16 cellular contexts compared by ENCODE assay signal in the genomic region with DNA sequence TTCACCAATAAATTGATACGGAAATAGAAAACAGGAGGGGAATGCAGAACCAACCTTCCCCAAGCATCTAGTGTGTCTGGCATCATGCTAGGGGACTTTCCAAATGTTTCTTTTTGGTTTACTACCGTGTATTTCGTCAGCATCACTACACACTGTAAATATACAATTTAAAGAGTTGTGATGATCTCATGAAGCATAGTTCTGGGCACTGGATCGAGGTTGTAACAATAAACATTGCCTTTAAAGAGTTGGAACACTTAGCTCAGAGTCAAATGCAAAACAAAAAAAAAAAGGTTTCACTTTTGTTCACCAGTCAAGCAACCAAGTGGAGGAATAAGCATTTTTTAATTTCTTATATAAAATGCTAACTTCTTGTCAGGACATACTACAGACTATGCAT. TPM values are rescaled to one million over a fixed set of nuclear protein-coding genes. Genes with fewer than 3 reads are reported as not detected.
DNase-seq lines count a peak whose midpoint lies in the region; ATAC-seq and TF ChIP-seq lines count a peak whose summit lies in the region.
"Had no signal": no experiment of that assay in that cellular context is flagged by ENCODE, and none has a peak within 500 bp of the region (broad histone marks: within the 10 kb centered on the region; RNA-seq: fewer than 3 reads in every experiment).

No MANE protein-coding gene starts in this region.

- H3K27ac ChIP-seq in IMR-90 (ENCODE audit: insufficient read depth, low read length) (peak overlapping the region; percentile 44; the same call in 1 of the 2 replicates), muscle layer of colon (ENCODE audit: low read depth, low read length) (peak overlapping the region; percentile 53), spleen (no peak overlapping the region), colonic mucosa (no peak overlapping the region)
- H3K27ac ChIP-seq: left ventricle myocardium inferior had no signal

- in situ Hi-C loops in Caki2 (cut with HindIII; ENCODE audit: low pct_unique_long_range_greater_than_20kb, low sequenced_read_pairs): no loop called here
- in situ Hi-C loops in IMR-90 (cut with MboI; ENCODE audit: low sequenced_read_pairs): loop anchor here (10.0 kb wide), 2 partner anchors 281 to 371 kb away; a partner anchor contains a TSS
- in situ Hi-C loops in astrocyte of the spinal cord (cut with HindIII; ENCODE audit: low sequenced_read_pairs): no loop called here

- no peak overlapping the region for H2BK20ac ChIP-seq in IMR-90 (ENCODE audit: low read depth, low read length)

- dilution Hi-C loops in IMR-90 (cut with HindIII; ENCODE audit: low sequenced_read_pairs, unreplicated experiment): no loop called here

- H3K9me3 ChIP-seq in IMR-90 (ENCODE audit: control insufficient read depth, insufficient read depth, low read length) (no peaks in the 10 kb centered on the region), muscle layer of colon (ENCODE audit: low read length) (no peaks in the 10 kb centered on the region), spleen (no peaks in the 10 kb centered on the region), colonic mucosa (no peaks in the 10 kb centered on the region)
- H3K9me3 ChIP-seq: HAP-1, left ventricle myocardium inferior had no signal

- WGBS in IMR-90 (ENCODE audit: extremely low coverage in 2 of 2, insufficient read length in 1 of 2), 2 experiments: no CpG with 5 or more reads among the region's 4 CpGs
- WGBS in spleen, 5 donors: 51 to 82% (median 61%) methylated on average over 4 of the region's 4 CpGs

- H3K56ac ChIP-seq in IMR-90 (ENCODE audit: extremely low read depth, insufficient read depth, low read length): no peak overlapping the region

- no peak overlapping the region for H2AFZ ChIP-seq in IMR-90 (replicated peaks; ENCODE audit: low read length, poor library complexity)

- no peak overlapping the region for H2AK9ac ChIP-seq in IMR-90 (replicated peaks; ENCODE audit: low read depth, low read length, poor library complexity)

- H3K79me1 ChIP-seq in IMR-90 (ENCODE audit: low read depth in 1 of 2, low read length in 2 of 2): peaks cover 7 to 32% of the 10 kb centered on the region in 2 experiments

- BruUV-seq in IMR-90 (replicated peaks; lab: Mats Ljungman, UMichigan): no TSS peak

- H2BK15ac ChIP-seq in IMR-90 (ENCODE audit: low read depth, low read length): no peak overlapping the region

- H3K27me3 ChIP-seq in IMR-90 (ENCODE audit: control insufficient read depth, insufficient read depth, low read length) (no peaks in the 10 kb centered on the region), muscle layer of colon (ENCODE audit: control insufficient read depth in 1 of 2, insufficient read depth in 2 of 2, low read length in 2 of 2) (no peaks in the 10 kb centered on the region), spleen (replicated peaks in 1 of 7) (no peaks in the 10 kb centered on the region), colonic mucosa (no peaks in the 10 kb centered on the region)

- TF ChIP-seq POLR2A in IMR-90 (IDR thresholded peaks at IDR 0.05; ENCODE audit: low read depth, low read length) (no peak), spleen (IDR thresholded peaks at IDR 0.05) (no peak)

- ATAC-seq in IMR-90 (ENCODE audit: low read depth): peak; percentile 38
- ATAC-seq: sciatic nerve; stimulated activated naive B cell treated with anti-CD40 and anti-IgM and Interleukin-4, amounts not matched to agents 10 μg/mL and 1 μg/mL and 100 μg/mL, for 72 hours had no signal

- H4K91ac ChIP-seq in IMR-90 (ENCODE audit: insufficient read depth, low read depth, low read length): no peak overlapping the region

- H3K9me1 ChIP-seq in IMR-90 (ENCODE audit: insufficient read depth, low read length): no peaks in the 10 kb centered on the region; the same call in 1 of the 2 replicates

- H3K4ac ChIP-seq in IMR-90 (ENCODE audit: low read depth, low read length): no peak overlapping the region

- no peak overlapping the region for H4K8ac ChIP-seq in IMR-90 (ENCODE audit: low read depth in 2 of 2, low read length in 2 of 2)

- intact Hi-C loops in IMR-90 (cut with micrococcal nuclease) (no loop called here), spleen (cut with DNase I; ENCODE audit: low total_unique reads) (loop anchor here (5.0 to 10.0 kb wide), 3 partner anchors 201 to 374 kb away; a partner anchor contains a TSS), colonic mucosa (cut with DNase I) (loop anchor here (5.0 to 10.0 kb wide), 2 partner anchors 209 to 371 kb away; a partner anchor contains a TSS)

- H3K18ac ChIP-seq in IMR-90 (ENCODE audit: low read depth, low read length): no peak overlapping the region

- DNase-seq in Caki2 (ENCODE audit: low read depth) (peak; percentile 53), IMR-90 (peak; percentile 97), astrocyte of the spinal cord (ENCODE audit: low read depth, low spot score) (peak; percentile 79), retina (no peak), kidney tubule cell (ENCODE audit: low spot score) (no peak), spleen (no peak), colonic mucosa (no peak)
- DNase-seq: activated effector memory CD4-positive, alpha-beta T cell treated with anti-CD3 and anti-CD28 coated beads, Interleukin-2, amount 50 U/mL, for 16 hours; central memory CD4-positive, alpha-beta T cell; left ventricle myocardium inferior; NCI-H2029; RPMI8226; stimulated activated naive B cell treated with anti-CD40 and anti-IgM and Interleukin-4, amounts not matched to agents 10 μg/mL and 1 μg/mL and 100 μg/mL, for 72 hours had no signal

- peaks cover 13% of the 10 kb centered on the region for H3K36me3 ChIP-seq in IMR-90 (ENCODE audit: control insufficient read depth, insufficient read depth, low read length)
- H3K36me3 ChIP-seq in muscle layer of colon (ENCODE audit: insufficient read depth, low read length): peaks cover 12% of the 10 kb centered on the region
- H3K36me3 ChIP-seq in spleen: peaks cover 0 to 34% (median 20%) of the 10 kb centered on the region in 6 donors
- H3K36me3 ChIP-seq in colonic mucosa: no peaks in the 10 kb centered on the region

- no peak; the same call in 1 of the 2 replicates for TF ChIP-seq RAD21 in IMR-90 (IDR thresholded peaks at IDR 0.05; ENCODE audit: low read length)

- H4K20me1 ChIP-seq in IMR-90 (ENCODE audit: insufficient read depth, low read length): no peaks in the 10 kb centered on the region

- POLR2A ChIA-PET in IMR-90 (lab: Charles Lee; ENCODE audit: unreplicated experiment): interaction anchor here (0.6 kb wide), 2 partner anchors 169 to 942 kb away, joined by 3 to 9 read pairs; no protein-coding TSS in a partner anchor

- CTCF ChIA-PET in IMR-90 (lab: Yijun Ruan, JAX): interaction anchor here (0.6 to 1.1 kb wide), 3 partner anchors 24 to 185 kb away, joined by 3 to 5 read pairs (median 4); no protein-coding TSS in a partner anchor

- H2BK5ac ChIP-seq in IMR-90 (ENCODE audit: low read depth, low read length, poor library complexity, severe bottlenecking): peak overlapping the region; percentile 76

- H3K9ac ChIP-seq in IMR-90 (ENCODE audit: low read depth, low read length) (peak overlapping the region; percentile 35; the same call in 1 of the 2 replicates), muscle layer of colon (ENCODE audit: low read length) (no peak overlapping the region), colonic mucosa (ENCODE audit: low read depth in 2 of 2, low read length in 2 of 2) (no peak overlapping the region)

- no peak overlapping the region for H3K14ac ChIP-seq in IMR-90 (replicated peaks; ENCODE audit: low read depth, low read length)

- H3K4me3 ChIP-seq in IMR-90 (ENCODE audit: insufficient read depth, low read depth, low read length) (no peak overlapping the region), astrocyte of the spinal cord (ENCODE audit: low read depth, low read length) (no peak overlapping the region), muscle layer of colon (ENCODE audit: low read depth in 1 of 2, low read length in 2 of 2) (no peak overlapping the region), spleen (no peak overlapping the region), colonic mucosa (no peak overlapping the region)
- H3K4me3 ChIP-seq: HAP-1, left ventricle myocardium inferior had no signal

- H2AK5ac ChIP-seq in IMR-90 (ENCODE audit: low read depth, low read length): no peak overlapping the region

- no peak overlapping the region for H4K5ac ChIP-seq in IMR-90 (ENCODE audit: low read depth, low read length)

- H3K4me1 ChIP-seq in IMR-90 (ENCODE audit: control insufficient read depth, insufficient read depth, low read length): peaks cover 5% of the 10 kb centered on the region; the same call in 1 of the 2 replicates
- H3K4me1 ChIP-seq in muscle layer of colon (ENCODE audit: insufficient read depth, low read length): peaks cover 17% of the 10 kb centered on the region
- peaks cover 11 to 36% (median 17%) of the 10 kb centered on the region in 6 donors for H3K4me1 ChIP-seq in spleen
- no peaks in the 10 kb centered on the region for H3K4me1 ChIP-seq in colonic mucosa

- H3K23ac ChIP-seq in IMR-90 (ENCODE audit: low read depth, low read length): no peak overlapping the region

- no peak overlapping the region for H2BK120ac ChIP-seq in IMR-90 (ENCODE audit: low read depth, low read length)

- peak overlapping the region; percentile 66; the same call in 1 of the 2 replicates for H3K4me2 ChIP-seq in IMR-90 (ENCODE audit: low read depth, low read length)

- no peak for TF ChIP-seq CTCF in IMR-90 (conservative IDR thresholded peaks at IDR 0.05; ENCODE audit: low read depth, low read length)
- no peak for TF ChIP-seq CTCF in astrocyte of the spinal cord (IDR thresholded peaks at IDR 0.05; ENCODE audit: low read depth, low read length)
- TF ChIP-seq CTCF in spleen (IDR thresholded peaks at IDR 0.05 in 8 of 11, conservative IDR thresholded peaks at IDR 0.05 in 3 of 11): no peak
- TF ChIP-seq CTCF in colonic mucosa (IDR thresholded peaks at IDR 0.05): no peak

RNA-seq across cellular contexts. Expression of a gene that starts 2.9 kb away (rescaled TPM):
- 0.35 and 0.41 TPM in 2 replicates for total RNA-seq in Caki2 (2014; rRNA removed; shearing (Covaris generic); ENCODE audit: low replicate concordance)
- total RNA-seq in IMR-90 (2012; rRNA removed) (13.3 and 14.5 TPM in 2 replicates), spleen (10 to 100 TPM in 3 of 7 donors, 1 to 10 TPM in 4; 5.4 to 19.6 (median 8.3) TPM), colonic mucosa (1 to 10 TPM; 6.7 to 8.3 TPM)
- polyA plus RNA-seq in IMR-90 (2012; rRNA removed) (2.5 and 3.6 TPM in 2 replicates), spleen (1 to 10 TPM; 1.6 to 1.9 (median 1.8) TPM)
- 0.79 and 1.1 TPM in 2 replicates for polyA plus RNA-seq in IMR-90 (2012; cell fraction: cytosol; rRNA removed)
- polyA plus RNA-seq in IMR-90 (2012; cell fraction: nucleus; rRNA removed; ENCODE audit: low replicate concordance): 1.5 and 12.2 TPM in 2 replicates

RNA-seq across cellular contexts. Expression of a gene that starts 43.4 kb away (rescaled TPM):
- 29.2 and 50.3 TPM in 2 replicates for total RNA-seq in Caki2 (2014; rRNA removed; shearing (Covaris generic); ENCODE audit: low replicate concordance)
- total RNA-seq in IMR-90 (2012; rRNA removed): 15.4 and 27.5 TPM in 2 replicates
- 12.9 and 14.5 TPM in 2 replicates for polyA plus RNA-seq in IMR-90 (2012; rRNA removed)
- polyA plus RNA-seq in IMR-90 (2012; cell fraction: cytosol; rRNA removed): 3.5 and 3.9 TPM in 2 replicates
- 1.6 and 7.7 TPM in 2 replicates for polyA plus RNA-seq in IMR-90 (2012; cell fraction: nucleus; rRNA removed; ENCODE audit: low replicate concordance)
- total RNA-seq in spleen: 10 to 100 TPM; 32.0 to 49.3 (median 39.2) TPM
- polyA plus RNA-seq in spleen: 10 to 100 TPM; 17.3 to 26.6 (median 21.1) TPM
- 10 to 100 TPM; 48.2 to 54.7 TPM for total RNA-seq in colonic mucosa

RNA-seq across cellular contexts. Expression of a gene that starts 54.1 kb away (rescaled TPM):
- 39.9 and 44.8 TPM in 2 replicates for total RNA-seq in Caki2 (2014; rRNA removed; shearing (Covaris generic); ENCODE audit: low replicate concordance)
- total RNA-seq in IMR-90 (2012; rRNA removed) (49.7 and 59.7 TPM in 2 replicates), spleen (10 to 100 TPM in 4 of 7 donors, 1 to 10 TPM in 3; 6.2 to 14.0 (median 10.4) TPM), colonic mucosa (10 to 100 TPM in 1 of 2 donors, 1 to 10 TPM in 1; 8.0 to 17.2 TPM)
- polyA plus RNA-seq in IMR-90 (2012; rRNA removed) (43.9 and 44.6 TPM in 2 replicates), spleen (10 to 100 TPM; 15.3 to 17.1 (median 16.8) TPM)
- polyA plus RNA-seq in IMR-90 (2012; cell fraction: cytosol; rRNA removed): 33.0 and 37.2 TPM in 2 replicates
- polyA plus RNA-seq in IMR-90 (2012; cell fraction: nucleus; rRNA removed; ENCODE audit: low replicate concordance): 23.4 and 31.8 TPM in 2 replicates

Comparison
In these comparisons a context has a peak if more than half of its experiments do, and no peak if none do; other contexts are left out.
1. DNase-seq: peak in Caki2 (single experiment), IMR-90 (single experiment) and astrocyte of the spinal cord (single experiment); none in retina (single experiment), kidney tubule cell (single experiment), spleen (single experiment) and colonic mucosa (single experiment).
2. H3K27ac ChIP-seq: peak in IMR-90 (single experiment) and muscle layer of colon (single experiment); none in spleen (0 of 8) and colonic mucosa (single experiment).